In the genomic region with DNA sequence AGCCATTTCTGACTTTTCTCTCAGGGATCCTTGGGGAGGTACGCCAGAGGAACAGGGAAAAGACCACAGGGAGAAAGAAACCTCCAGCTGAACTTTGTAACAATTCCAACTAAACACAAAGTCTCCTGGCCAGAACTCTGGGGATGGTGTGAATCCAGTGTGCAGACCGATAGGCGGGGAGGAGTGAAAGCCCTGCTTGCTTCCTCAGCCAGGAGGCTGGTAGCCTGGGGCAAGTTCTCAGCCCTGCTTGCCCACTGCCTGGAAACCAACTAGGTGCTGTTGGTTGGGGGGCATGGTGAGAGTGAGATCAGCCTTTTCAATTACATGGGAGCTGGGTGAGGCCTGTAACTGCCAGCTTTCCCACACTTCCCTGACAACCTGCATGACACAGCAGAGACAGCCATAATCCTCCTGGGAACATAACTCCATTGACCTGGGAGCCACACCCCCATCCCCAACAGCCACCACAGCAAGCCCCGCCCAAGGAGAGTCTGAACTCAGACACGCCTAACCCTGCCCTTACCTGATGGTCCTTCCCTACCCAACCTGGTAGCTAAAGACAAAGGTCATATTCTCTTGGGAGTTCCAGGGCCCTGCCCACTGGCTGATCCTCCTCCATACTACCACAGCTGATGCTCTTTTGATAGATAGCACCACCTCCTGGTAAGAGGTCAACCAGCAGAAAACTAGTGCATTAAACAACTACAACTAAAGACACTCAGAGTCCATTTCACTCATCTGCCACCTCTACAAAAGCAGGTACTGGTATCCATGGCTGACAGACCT, we compare ENCODE assay signal across 1 cellular context.
A peak's percentile ranks its signal among the peaks of the same experiment; 100 is the strongest.
TF ChIP-seq lines count a peak whose summit lies in the region.

No MANE protein-coding gene starts in this region.

TF ChIP-seq in H1, 55 proteins besides CTCF, POLR2A, EP300 and RAD21 (continued from another document):
- TF ChIP-seq, protein P1, sequence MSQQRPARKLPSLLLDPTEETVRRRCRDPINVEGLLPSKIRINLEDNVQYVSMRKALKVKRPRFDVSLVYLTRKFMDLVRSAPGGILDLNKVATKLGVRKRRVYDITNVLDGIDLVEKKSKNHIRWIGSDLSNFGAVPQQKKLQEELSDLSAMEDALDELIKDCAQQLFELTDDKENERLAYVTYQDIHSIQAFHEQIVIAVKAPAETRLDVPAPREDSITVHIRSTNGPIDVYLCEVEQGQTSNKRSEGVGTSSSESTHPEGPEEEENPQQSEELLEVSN (IDR thresholded peaks at IDR 0.05): no peak
- TF ChIP-seq ZNF274 (IDR thresholded peaks at IDR 0.05; ENCODE audit: borderline replicate concordance, extremely low read depth, low read length) (no peak), YY1 (IDR thresholded peaks at IDR 0.05; ENCODE audit: low read depth, low read length) (peak; percentile 54; the same call in 1 of the 2 replicates), EGR1 (IDR thresholded peaks at IDR 0.05; ENCODE audit: borderline replicate concordance, low read depth, low read length) (no peak), JUND (IDR thresholded peaks at IDR 0.05; ENCODE audit: low read length) (no peak), GTF2F1 (IDR thresholded peaks at IDR 0.05; ENCODE audit: borderline replicate concordance, low read depth, low read length) (no peak), SIX5 (IDR thresholded peaks at IDR 0.05; ENCODE audit: low read depth, low read length) (no peak), SP4 (IDR thresholded peaks at IDR 0.05; ENCODE audit: low read length) (no peak), SRF (IDR thresholded peaks at IDR 0.05; ENCODE audit: low read depth, low read length) (no peak), POU5F1 (IDR thresholded peaks at IDR 0.05; ENCODE audit: low read depth, low read length) (no peak), ASH2L (IDR thresholded peaks at IDR 0.05; ENCODE audit: low read length) (peak; percentile 31), SP2 (IDR thresholded peaks at IDR 0.05; ENCODE audit: low read length) (no peak), SIRT6 (IDR thresholded peaks at IDR 0.05; ENCODE audit: low read length) (no peak), RXRA (IDR thresholded peaks at IDR 0.05; ENCODE audit: insufficient read depth, low read depth, low read length) (no peak), FOSL1 (IDR thresholded peaks at IDR 0.05; ENCODE audit: insufficient read depth, low read depth, low read length) (no peak), TCF12 (IDR thresholded peaks at IDR 0.05; ENCODE audit: low read depth, low read length) (no peak), PHF8 (conservative IDR thresholded peaks at IDR 0.05; ENCODE audit: low read depth, low read length) (no peak), MAFK (IDR thresholded peaks at IDR 0.05; ENCODE audit: low read depth, low read length) (peak; percentile 47; the same call in 1 of the 2 replicates), TBP (IDR thresholded peaks at IDR 0.05; ENCODE audit: low read depth, low read length) (no peak), RNF2 (IDR thresholded peaks at IDR 0.05; ENCODE audit: borderline replicate concordance, low read depth, low read length, missing control alignments, poor library complexity, severe bottlenecking) (no peak)
- TF ChIP-seq, protein P2, sequence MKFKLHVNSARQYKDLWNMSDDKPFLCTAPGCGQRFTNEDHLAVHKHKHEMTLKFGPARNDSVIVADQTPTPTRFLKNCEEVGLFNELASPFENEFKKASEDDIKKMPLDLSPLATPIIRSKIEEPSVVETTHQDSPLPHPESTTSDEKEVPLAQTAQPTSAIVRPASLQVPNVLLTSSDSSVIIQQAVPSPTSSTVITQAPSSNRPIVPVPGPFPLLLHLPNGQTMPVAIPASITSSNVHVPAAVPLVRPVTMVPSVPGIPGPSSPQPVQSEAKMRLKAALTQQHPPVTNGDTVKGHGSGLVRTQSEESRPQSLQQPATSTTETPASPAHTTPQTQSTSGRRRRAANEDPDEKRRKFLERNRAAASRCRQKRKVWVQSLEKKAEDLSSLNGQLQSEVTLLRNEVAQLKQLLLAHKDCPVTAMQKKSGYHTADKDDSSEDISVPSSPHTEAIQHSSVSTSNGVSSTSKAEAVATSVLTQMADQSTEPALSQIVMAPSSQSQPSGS (IDR thresholded peaks at IDR 0.05; ENCODE audit: low read length): 0 out of 2 replicates have a peak, but pooled peaks have one; percentile 25
